Comparison of ENCODE assay signal across 27 cellular contexts in genomic region chr9:9615086-9615485, GRCh38.
A peak's percentile ranks its signal among the peaks of the same experiment; 100 is the strongest.
DNase-seq lines count a peak whose midpoint lies in the region; TF ChIP-seq lines count a peak whose summit lies in the region.
"Had no signal": no experiment of that assay in that cellular context is flagged by ENCODE, and none has a peak within 500 bp of the region (broad histone marks: within the 10 kb centered on the region; RNA-seq: fewer than 3 reads in every experiment).

No MANE protein-coding gene starts in this region.

- H3K27me3 Mint-ChIP-seq in Calu3 (ENCODE audit: unreplicated experiment), result no peaks in the 10 kb centered on the region
- H3K27me3 Mint-ChIP-seq: activated naive CD8-positive, alpha-beta T cell treated with anti-CD3 and anti-CD28 coated beads for 36 hours; effector memory CD8-positive, alpha-beta T cell had no signal

- intact Hi-C loops in esophagus squamous epithelium (cut with DNase I) (no loop called here), esophagus muscularis mucosa (cut with DNase I) (no loop called here), Calu3 (cut with micrococcal nuclease; ENCODE audit: unreplicated experiment) (no loop called here)

- no peak for TF ChIP-seq EP300 in esophagus muscularis mucosa (IDR thresholded peaks at IDR 0.05)

- H3K27ac Mint-ChIP-seq in Calu3 (ENCODE audit: unreplicated experiment), result no peak overlapping the region
- H3K27ac Mint-ChIP-seq: activated naive CD8-positive, alpha-beta T cell treated with anti-CD3 and anti-CD28 coated beads for 36 hours; effector memory CD8-positive, alpha-beta T cell; HFFc6; T-helper 1 cell treated with Interleukin-12 subunit alpha and Interleukin-12 subunit beta and Interleukin-4 antibody, amounts not matched to agents 30 μg/mL and 1 μg/mL, for 36 hours had no signal

- DNase-seq in DMS153 (lab: John Stamatoyannopoulos, UW) (peak; percentile 84), DMS53 treated with DMSO at 0.1 percent for 48 hours (lab: John Stamatoyannopoulos, UW; ENCODE audit: unreplicated experiment) (peak; percentile 97), NCI-H510A treated with DMSO at 0.1 percent for 48 hours (lab: John Stamatoyannopoulos, UW) (peak; percentile 61), osteoblast (ENCODE audit: insufficient read length, low spot score, missing footprints) (peak; percentile 10), esophagus squamous epithelium (lab: John Stamatoyannopoulos, UW) (no peak), esophagus muscularis mucosa (ENCODE audit: extremely low spot score) (no peak), Calu3 (no peak)
- DNase-seq: activated effector memory CD4-positive, alpha-beta T cell treated with Interleukin-2 at 50 U/mL for 16 hours; activated naive CD8-positive, alpha-beta T cell treated with anti-CD3 and anti-CD28 coated beads for 36 hours; effector memory CD8-positive, alpha-beta T cell; foreskin keratinocyte; GOT3; heart left ventricle; HFFc6; KBM-7; mammary epithelial cell; NCI-H1694; NCI-H446; stimulated activated CD4-positive, alpha-beta T cell treated with anti-CD3 and anti-CD28 coated beads, Interleukin-2, amount 100 ng/mL, for 48 hours; substantia nigra; upper lobe of left lung had no signal

- no peaks in the 10 kb centered on the region for H3K4me1 Mint-ChIP-seq in Calu3 (ENCODE audit: low read depth, unreplicated experiment)
- H3K4me1 Mint-ChIP-seq: activated naive CD8-positive, alpha-beta T cell treated with anti-CD3 and anti-CD28 coated beads for 36 hours had no signal

- H3K4me3 Mint-ChIP-seq in Calu3 (ENCODE audit: low read depth, unreplicated experiment), result no peak overlapping the region
- H3K4me3 Mint-ChIP-seq: activated naive CD8-positive, alpha-beta T cell treated with anti-CD3 and anti-CD28 coated beads for 36 hours; effector memory CD8-positive, alpha-beta T cell; HFFc6; T-helper 1 cell treated with Interleukin-12 subunit alpha and Interleukin-12 subunit beta and Interleukin-4 antibody, amounts not matched to agents 30 μg/mL and 1 μg/mL, for 36 hours had no signal

- H3K9me3 Mint-ChIP-seq in Calu3 (ENCODE audit: low read depth, unreplicated experiment), result peaks cover 2% of the 10 kb centered on the region
- H3K9me3 Mint-ChIP-seq: activated naive CD8-positive, alpha-beta T cell treated with anti-CD3 and anti-CD28 coated beads for 36 hours; T-helper 1 cell treated with Interleukin-12 subunit alpha and Interleukin-12 subunit beta and Interleukin-4 antibody, amounts not matched to agents 30 μg/mL and 1 μg/mL, for 36 hours had no signal

- H3K27me3 ChIP-seq in osteoblast (ENCODE audit: insufficient read depth, low read length) (no peaks in the 10 kb centered on the region), esophagus squamous epithelium (no peaks in the 10 kb centered on the region), esophagus muscularis mucosa (no peaks in the 10 kb centered on the region)
- H3K27me3 ChIP-seq: ascending aorta, cardiac muscle cell, foreskin keratinocyte, heart left ventricle, pancreas, right atrium auricular region, upper lobe of left lung had no signal

- peaks cover 9% of the 10 kb centered on the region for H3K36me3 Mint-ChIP-seq in Calu3 (ENCODE audit: insufficient read depth, unreplicated experiment)
- H3K36me3 Mint-ChIP-seq: activated naive CD8-positive, alpha-beta T cell treated with anti-CD3 and anti-CD28 coated beads for 36 hours had no signal

- BruUV-seq in Calu3 (replicated peaks; lab: Mats Ljungman, UMichigan), result no TSS peak

- no peak for TF ChIP-seq CTCF in osteoblast (IDR thresholded peaks at IDR 0.05; ENCODE audit: extremely low read depth, low read depth, low read length)
- no peak for TF ChIP-seq CTCF in esophagus squamous epithelium (IDR thresholded peaks at IDR 0.05)
- no peak for TF ChIP-seq CTCF in esophagus muscularis mucosa (IDR thresholded peaks at IDR 0.05)
- no peak for TF ChIP-seq CTCF in Calu3 (IDR thresholded peaks at IDR 0.05; ENCODE audit: unreplicated experiment)

- H2AFZ ChIP-seq in osteoblast (ENCODE audit: low read length), result no peak overlapping the region

- CTCF ChIA-PET in Calu3 (lab: Charles Lee), result no interaction called here

- 79 to 86% methylated on average over 2 to 4 of the region's 5 CpGs for WGBS in esophagus squamous epithelium, 2 donors
- WGBS in esophagus muscularis mucosa, result 96% methylated on average over 5 of the region's 5 CpGs

- H3K9me3 ChIP-seq in osteoblast (ENCODE audit: low read depth, low read length), result peaks cover 3% of the 10 kb centered on the region
- no peaks in the 10 kb centered on the region for H3K9me3 ChIP-seq in esophagus squamous epithelium
- H3K9me3 ChIP-seq in esophagus muscularis mucosa, result no peaks in the 10 kb centered on the region
- H3K9me3 ChIP-seq: ascending aorta, heart left ventricle, pancreas, right atrium auricular region, upper lobe of left lung had no signal

- no peaks in the 10 kb centered on the region for H4K20me1 ChIP-seq in osteoblast (ENCODE audit: insufficient read depth, low read length)

- H3K79me2 ChIP-seq in osteoblast (ENCODE audit: insufficient read depth, low read length), result no peaks in the 10 kb centered on the region

- TF ChIP-seq POLR2A in esophagus squamous epithelium (IDR thresholded peaks at IDR 0.05) (no peak), esophagus muscularis mucosa (IDR thresholded peaks at IDR 0.05; ENCODE audit: low read depth) (no peak)

- H3K4me1 ChIP-seq in osteoblast (ENCODE audit: insufficient read depth, low read length) (no peaks in the 10 kb centered on the region), esophagus squamous epithelium (no peaks in the 10 kb centered on the region), esophagus muscularis mucosa (no peaks in the 10 kb centered on the region)
- H3K4me1 ChIP-seq: ascending aorta, foreskin keratinocyte, heart left ventricle, pancreas, right atrium auricular region, upper lobe of left lung had no signal

- no peaks in the 10 kb centered on the region for H3K36me3 ChIP-seq in osteoblast (ENCODE audit: insufficient read depth, low read length)
- no peaks in the 10 kb centered on the region for H3K36me3 ChIP-seq in esophagus squamous epithelium
- H3K36me3 ChIP-seq in esophagus muscularis mucosa, result no peaks in the 10 kb centered on the region
- H3K36me3 ChIP-seq: ascending aorta, cardiac muscle cell, heart left ventricle, pancreas, right atrium auricular region, upper lobe of left lung had no signal

- H3K27ac ChIP-seq in osteoblast (ENCODE audit: low read depth, low read length), result no peak overlapping the region
- no peak overlapping the region for H3K27ac ChIP-seq in esophagus squamous epithelium
- no peak overlapping the region for H3K27ac ChIP-seq in esophagus muscularis mucosa (replicated peaks in 1 of 4)
- H3K27ac ChIP-seq: ascending aorta, cardiac muscle cell, coronary artery, foreskin keratinocyte, heart left ventricle, pancreas, right atrium auricular region, upper lobe of left lung had no signal

- no peak overlapping the region for H3K4me2 ChIP-seq in osteoblast (ENCODE audit: insufficient read depth, low read length)

- no peak overlapping the region for H3K4me3 ChIP-seq in osteoblast (ENCODE audit: insufficient read depth, low read length)
- no peak overlapping the region for H3K4me3 ChIP-seq in esophagus squamous epithelium
- H3K4me3 ChIP-seq in esophagus muscularis mucosa, result no peak overlapping the region
- H3K4me3 ChIP-seq: ascending aorta, cardiac muscle cell, coronary artery, heart left ventricle, pancreas, right atrium auricular region, upper lobe of left lung had no signal

Comparison
In these comparisons a context has a peak if more than half of its experiments do, and no peak if none do; other contexts are left out.
1. DNase-seq: peak in DMS153 (single experiment), DMS53 treated with DMSO at 0.1 percent for 48 hours (single experiment), NCI-H510A treated with DMSO at 0.1 percent for 48 hours (single experiment) and osteoblast (single experiment); none in esophagus squamous epithelium (single experiment), esophagus muscularis mucosa (single experiment) and Calu3 (single experiment).